ENCODE assay signal across 10 cellular contexts in genomic region chr1:35369922-35370671, GRCh38.
DNase-seq lines count a peak whose midpoint lies in the region; ATAC-seq, FAIRE-seq and TF ChIP-seq lines count a peak whose summit lies in the region.
"Had no signal": no experiment of that assay in that cellular context is flagged by ENCODE, and none has a peak within 500 bp of the region (broad histone marks: within the 10 kb centered on the region; RNA-seq: fewer than 3 reads in every experiment).

No MANE protein-coding gene starts in this region.

- no peaks in the 10 kb centered on the region for H3K9me3 Mint-ChIP-seq in CD4-positive, alpha-beta T cell
- H3K9me3 Mint-ChIP-seq in nephron: no peaks in the 10 kb centered on the region
- H3K9me3 Mint-ChIP-seq: natural killer cell treated with Interleukin-12 subunit alpha and Interleukin-12 subunit beta and Interleukin-15 and Interleukin-18, amount 100 ng/mL, for 72 hours had no signal

- peak; percentile 95 for FAIRE-seq in endometrium (lab: Jason Lieb, UNC)

- TF ChIP-seq CTCF in CD4-positive, alpha-beta T cell (IDR thresholded peaks at IDR 0.05): no peak
- TF ChIP-seq CTCF in nephron (IDR thresholded peaks at IDR 0.05; ENCODE audit: unreplicated experiment in 3 of 3): no peak

- no peaks in the 10 kb centered on the region for H3K4me1 Mint-ChIP-seq in CD4-positive, alpha-beta T cell (ENCODE audit: low read depth)
- peaks cover 8% of the 10 kb centered on the region for H3K4me1 Mint-ChIP-seq in nephron

- peak overlapping the region; percentile 20 for H3K27ac Mint-ChIP-seq in CD4-positive, alpha-beta T cell
- H3K27ac Mint-ChIP-seq in nephron: peak overlapping the region; percentile 69 to 92 (median 79)
- H3K27ac Mint-ChIP-seq: natural killer cell treated with Interleukin-12 subunit alpha and Interleukin-12 subunit beta and Interleukin-15 and Interleukin-18, amount 100 ng/mL, for 72 hours had no signal

- CTCF ChIA-PET in CD4-positive, alpha-beta T cell (lab: Charles Lee): interaction anchor here (0.6 to 1.3 kb wide), 3 partner anchors 9 to 1192 kb away, joined by 4 to 6 read pairs (median 5); no protein-coding TSS in a partner anchor

- H3K36me3 Mint-ChIP-seq in CD4-positive, alpha-beta T cell (ENCODE audit: low read depth): peaks cover 19% of the 10 kb centered on the region
- H3K36me3 Mint-ChIP-seq in nephron (ENCODE audit: low read depth): peaks cover 23% of the 10 kb centered on the region
- H3K36me3 Mint-ChIP-seq: natural killer cell treated with Interleukin-12 subunit alpha and Interleukin-12 subunit beta and Interleukin-15 and Interleukin-18, amount 100 ng/mL, for 72 hours had no signal

- DNase-seq in CD4-positive, alpha-beta T cell: no peak
- DNase-seq in NAMALWA (ENCODE audit: low spot score): peak; percentile 34
- DNase-seq in effector CD8-positive, alpha-beta T cell (lab: John Stamatoyannopoulos, UW): no peak
- no peak for DNase-seq in NK-92 treated with Interleukin-12 subunit alpha and Interleukin-12 subunit beta, amount 100 ng/mL, for 24 hours (lab: John Stamatoyannopoulos, UW)
- DNase-seq: Karpas-422 had no signal

- intact Hi-C loops in CD4-positive, alpha-beta T cell (cut with DNase I, micrococcal nuclease): no loop called here

- H3K9me3 ChIP-seq in CD4-positive, alpha-beta T cell (ENCODE audit: control insufficient read depth, low read length): no peaks in the 10 kb centered on the region

- H3K27me3 Mint-ChIP-seq in CD4-positive, alpha-beta T cell: no peaks in the 10 kb centered on the region
- no peaks in the 10 kb centered on the region for H3K27me3 Mint-ChIP-seq in nephron (ENCODE audit: low read depth)
- H3K27me3 Mint-ChIP-seq: natural killer cell treated with Interleukin-12 subunit alpha and Interleukin-12 subunit beta and Interleukin-15 and Interleukin-18, amount 100 ng/mL, for 72 hours had no signal

- POLR2A ChIA-PET in CD4-positive, alpha-beta T cell (lab: Charles Lee): no interaction called here

- ATAC-seq in CD4-positive, alpha-beta T cell (ENCODE audit: poor library complexity): no peak
- ATAC-seq in GM18867 (IDR thresholded peaks at IDR 0.05; ENCODE audit: unreplicated experiment) (no peak), HG03439 (IDR thresholded peaks at IDR 0.05; ENCODE audit: unreplicated experiment) (no peak)
- ATAC-seq: natural killer cell treated with Interleukin-12 subunit alpha and Interleukin-12 subunit beta and Interleukin-15 and Interleukin-18, amount 100 ng/mL, for 72 hours had no signal

- H3K4me3 Mint-ChIP-seq in CD4-positive, alpha-beta T cell: no peak overlapping the region
- H3K4me3 Mint-ChIP-seq in nephron: no peak overlapping the region
- H3K4me3 Mint-ChIP-seq: natural killer cell treated with Interleukin-12 subunit alpha and Interleukin-12 subunit beta and Interleukin-15 and Interleukin-18, amount 100 ng/mL, for 72 hours had no signal

- no peaks in the 10 kb centered on the region for H3K27me3 ChIP-seq in CD4-positive, alpha-beta T cell (ENCODE audit: control insufficient read depth, insufficient read depth, low read length)

- no peak overlapping the region for H3K27ac ChIP-seq in CD4-positive, alpha-beta T cell (ENCODE audit: low read depth, low read length)
